In genomic region chr2:178477443-178478099, GRCh38 we compare ENCODE assay signal across 8 cellular contexts. TPM values are rescaled to one million over a fixed set of nuclear protein-coding genes. Genes with fewer than 3 reads are reported as not detected.
DNase-seq lines count a peak whose midpoint lies in the region; ATAC-seq and TF ChIP-seq lines count a peak whose summit lies in the region.

No MANE protein-coding gene starts in this region.

- H3K36me3 Mint-ChIP-seq in activated CD4-positive, alpha-beta T cell treated with anti-CD3 and anti-CD28 coated beads for 36 hours (ENCODE audit: low read depth), result peaks cover 2% of the 10 kb centered on the region

- no peaks in the 10 kb centered on the region for H3K9me3 Mint-ChIP-seq in activated CD4-positive, alpha-beta T cell treated with anti-CD3 and anti-CD28 coated beads for 36 hours (ENCODE audit: low read depth)

- peak overlapping the region; percentile 68 for H3K4me3 ChIP-seq in WERI-Rb-1 (ENCODE audit: low read depth, low read length)
- H3K4me3 ChIP-seq in iPS-18a (ENCODE audit: low read length), result peak overlapping the region; percentile 99
- H3K4me3 ChIP-seq in thoracic aorta, result peak overlapping the region; percentile 83

- DNase-seq in activated CD4-positive, alpha-beta T cell treated with anti-CD3 and anti-CD28 coated beads for 36 hours, result no peak
- DNase-seq in activated CD4-positive, alpha-beta T cell treated with anti-CD3 and anti-CD28 coated beads, Interleukin-2, amount 50 U/mL, for 48 hours, result no peak
- DNase-seq in WERI-Rb-1, result no peak
- no peak for DNase-seq in thoracic aorta (ENCODE audit: low spot score)
- no peak for DNase-seq in NCI-H2196 treated with DMSO at 0.1 percent for 48 hours (lab: John Stamatoyannopoulos, UW; ENCODE audit: unreplicated experiment)
- DNase-seq in DMS153 (lab: John Stamatoyannopoulos, UW), result no peak
- DNase-seq in SHP77 (lab: John Stamatoyannopoulos, UW), result no peak

- TF ChIP-seq CTCF in WERI-Rb-1 (IDR thresholded peaks at IDR 0.05; ENCODE audit: low read depth, low read length), result no peak
- no peak for TF ChIP-seq CTCF in thoracic aorta (IDR thresholded peaks at IDR 0.05)

- H3K27ac Mint-ChIP-seq in activated CD4-positive, alpha-beta T cell treated with anti-CD3 and anti-CD28 coated beads for 36 hours, result no peak overlapping the region

- H3K27me3 ChIP-seq in WERI-Rb-1 (ENCODE audit: insufficient read depth, low read depth, severe bottlenecking) (no peaks in the 10 kb centered on the region), iPS-18a (ENCODE audit: control insufficient read depth, insufficient read depth, low read length) (peaks cover 16% of the 10 kb centered on the region), thoracic aorta (replicated peaks; ENCODE audit: insufficient read depth) (no peaks in the 10 kb centered on the region)

- H3K4me1 ChIP-seq in iPS-18a (ENCODE audit: control insufficient read depth, low read depth, low read length) (peaks cover 15% of the 10 kb centered on the region), thoracic aorta (ENCODE audit: control insufficient read depth in 1 of 2, low read depth in 2 of 2) (peaks cover 29 to 42% of the 10 kb centered on the region in 2 donors)

- peak overlapping the region; percentile 89 for H3K4me3 Mint-ChIP-seq in activated CD4-positive, alpha-beta T cell treated with anti-CD3 and anti-CD28 coated beads for 36 hours

- POLR2A ChIA-PET in activated CD4-positive, alpha-beta T cell treated with anti-CD3 and anti-CD28 coated beads for 36 hours (lab: Charles Lee), result no interaction called here

- H3K27ac ChIP-seq in WERI-Rb-1 (peak overlapping the region; percentile 76), iPS-18a (ENCODE audit: low read length) (no peak overlapping the region), thoracic aorta (peak overlapping the region; percentile 93 to 98)

- peaks cover 30% of the 10 kb centered on the region for H3K4me1 Mint-ChIP-seq in activated CD4-positive, alpha-beta T cell treated with anti-CD3 and anti-CD28 coated beads for 36 hours

- H3K36me3 ChIP-seq in WERI-Rb-1, result peaks cover 5% of the 10 kb centered on the region; the same call in 1 of the 2 replicates
- H3K36me3 ChIP-seq in iPS-18a (ENCODE audit: control insufficient read depth, low read depth, low read length), result no peaks in the 10 kb centered on the region
- H3K36me3 ChIP-seq in thoracic aorta, result no peaks in the 10 kb centered on the region

- no peak for ATAC-seq in activated CD4-positive, alpha-beta T cell treated with anti-CD3 and anti-CD28 coated beads for 36 hours
- ATAC-seq in thoracic aorta (ENCODE audit: insufficient number of reproducible peaks, low FRiP score, low read depth), result no peak

- intact Hi-C loops in activated CD4-positive, alpha-beta T cell treated with anti-CD3 and anti-CD28 coated beads for 36 hours (cut with DNase I, micrococcal nuclease), result loop anchor here (1.0 to 10.0 kb wide), 7 partner anchors 26 to 437 kb away; partner anchors contain the start of genes PJVK (in 2 of the 2) and PRKRA (in 2 of the 2)

- peak overlapping the region; percentile 94 for H3K9ac ChIP-seq in iPS-18a (ENCODE audit: low read length)

- H3K9me3 ChIP-seq in WERI-Rb-1 (ENCODE audit: severe bottlenecking), result no peaks in the 10 kb centered on the region
- no peaks in the 10 kb centered on the region for H3K9me3 ChIP-seq in iPS-18a (ENCODE audit: control insufficient read depth, low read depth, low read length)
- H3K9me3 ChIP-seq in thoracic aorta, result no peaks in the 10 kb centered on the region

- H3K27me3 Mint-ChIP-seq in activated CD4-positive, alpha-beta T cell treated with anti-CD3 and anti-CD28 coated beads for 36 hours, result no peaks in the 10 kb centered on the region

- CTCF ChIA-PET in activated CD4-positive, alpha-beta T cell treated with anti-CD3 and anti-CD28 coated beads for 36 hours (lab: Charles Lee), result interaction anchor here (0.6 kb wide), 1 partner anchor 30 kb away, joined by 7 read pairs; no protein-coding TSS in a partner anchor

RNA-seq across cellular contexts. Expression of gene FKBP7, which starts 0.8 kb away (rescaled TPM):
- 1 to 10 TPM; 3.4 to 4.8 TPM for total RNA-seq in activated CD4-positive, alpha-beta T cell treated with anti-CD3 and anti-CD28 coated beads for 36 hours
- total RNA-seq in thoracic aorta, result 10 to 100 TPM; 20.1 to 21.8 TPM

RNA-seq across cellular contexts. Expression of gene PLEKHA3, which starts 2.7 kb away (rescaled TPM):
- 10 to 100 TPM; 24.1 to 27.3 TPM for total RNA-seq in activated CD4-positive, alpha-beta T cell treated with anti-CD3 and anti-CD28 coated beads for 36 hours
- total RNA-seq in thoracic aorta, result 10 to 100 TPM in 1 of 2 donors, 1 to 10 TPM in 1; 9.7 to 22.5 TPM

RNA-seq across cellular contexts. Expression of gene PJVK, which starts 26.4 kb away (rescaled TPM):
- 1 to 10 TPM; 1.9 to 2.4 TPM for total RNA-seq in activated CD4-positive, alpha-beta T cell treated with anti-CD3 and anti-CD28 coated beads for 36 hours
- 1 to 10 TPM; 1.8 TPM for total RNA-seq in thoracic aorta

RNA-seq across cellular contexts. Expression of gene PRKRA, which starts 26.6 kb away (rescaled TPM):
- total RNA-seq in activated CD4-positive, alpha-beta T cell treated with anti-CD3 and anti-CD28 coated beads for 36 hours, result 10 to 100 TPM; 63.5 to 65.1 TPM
- total RNA-seq in thoracic aorta, result 10 to 100 TPM; 61.3 to 71.5 TPM
